Comparison of ENCODE assay signal across 8 cellular contexts in the genomic region with DNA sequence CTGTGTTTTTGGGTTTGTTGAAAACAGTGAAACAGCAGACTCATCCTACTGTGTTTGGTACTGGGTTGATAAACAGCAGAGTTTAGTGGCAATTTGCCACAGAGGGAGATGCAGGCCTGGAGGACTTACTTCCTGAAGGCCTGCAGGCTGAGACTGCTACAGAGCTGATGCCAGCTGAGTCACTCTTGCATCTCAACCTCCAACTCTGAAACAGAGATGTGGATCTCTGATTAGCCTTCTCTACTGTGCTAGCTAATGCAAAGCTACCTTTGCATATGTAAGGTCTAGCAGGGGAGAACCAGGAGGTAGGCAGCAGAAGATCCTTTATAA. TPM values are rescaled to one million over a fixed set of nuclear protein-coding genes. Genes with fewer than 3 reads are reported as not detected.
DNase-seq lines count a peak whose midpoint lies in the region; ATAC-seq lines count a peak whose summit lies in the region.

No MANE protein-coding gene starts in this region.

- H3K27me3 Mint-ChIP-seq in activated CD4-positive, alpha-beta T cell treated with anti-CD3 and anti-CD28 coated beads, Interleukin-2, amount 10 ng/mL, durations not matched to agents 7 days and 5 days, result no peaks in the 10 kb centered on the region

- H3K4me3 Mint-ChIP-seq in activated CD4-positive, alpha-beta T cell treated with anti-CD3 and anti-CD28 coated beads, Interleukin-2, amount 10 ng/mL, durations not matched to agents 7 days and 5 days, result no peak overlapping the region

- POLR2A ChIA-PET in activated CD4-positive, alpha-beta T cell treated with anti-CD3 and anti-CD28 coated beads, Interleukin-2, amount 10 ng/mL, durations not matched to agents 7 days and 5 days (lab: Charles Lee), result no interaction called here

- H3K9me3 Mint-ChIP-seq in activated CD4-positive, alpha-beta T cell treated with anti-CD3 and anti-CD28 coated beads, Interleukin-2, amount 10 ng/mL, durations not matched to agents 7 days and 5 days, result no peaks in the 10 kb centered on the region

- CTCF ChIA-PET in activated CD4-positive, alpha-beta T cell treated with anti-CD3 and anti-CD28 coated beads, Interleukin-2, amount 10 ng/mL, durations not matched to agents 7 days and 5 days (lab: Charles Lee), result interaction anchor here (0.6 to 1.7 kb wide), 6 partner anchors 9 to 359 kb away, joined by 3 to 4 read pairs (median 4); partner anchors contain the start of gene SCN4B

- peak; percentile 42 for DNase-seq in activated CD4-positive, alpha-beta T cell treated with anti-CD3 and anti-CD28 coated beads, Interleukin-2, amount 10 ng/mL, durations not matched to agents 7 days and 5 days
- DNase-seq in activated CD4-positive, alpha-beta T cell treated with anti-CD3 and anti-CD28 coated beads, Interleukin-2, amount 50 U/mL, for 1 hour, result no peak
- DNase-seq in NCI-H526 (lab: John Stamatoyannopoulos, UW), result peak; percentile 92 to 95
- DNase-seq in cerebellum (ENCODE audit: low spot score), result peak; percentile 31
- DNase-seq in mucosa of gallbladder (ENCODE audit: low spot score), result peak; percentile 78
- DNase-seq in COLO668 (lab: John Stamatoyannopoulos, UW; ENCODE audit: unreplicated experiment), result no peak

- H3K36me3 Mint-ChIP-seq in activated CD4-positive, alpha-beta T cell treated with anti-CD3 and anti-CD28 coated beads, Interleukin-2, amount 10 ng/mL, durations not matched to agents 7 days and 5 days (ENCODE audit: low read depth), result peaks cover 11% of the 10 kb centered on the region

- ATAC-seq in HG03571 (IDR thresholded peaks at IDR 0.05; ENCODE audit: unreplicated experiment) (no peak), GM18907 (IDR thresholded peaks at IDR 0.05; ENCODE audit: unreplicated experiment) (no peak)

- H3K27ac Mint-ChIP-seq in activated CD4-positive, alpha-beta T cell treated with anti-CD3 and anti-CD28 coated beads, Interleukin-2, amount 10 ng/mL, durations not matched to agents 7 days and 5 days, result no peak overlapping the region

- H3K4me1 Mint-ChIP-seq in activated CD4-positive, alpha-beta T cell treated with anti-CD3 and anti-CD28 coated beads, Interleukin-2, amount 10 ng/mL, durations not matched to agents 7 days and 5 days, result peaks cover 1% of the 10 kb centered on the region

RNA-seq across cellular contexts. Expression of gene ATP5MG, which starts 14.3 kb away (rescaled TPM):
- total RNA-seq in activated CD4-positive, alpha-beta T cell treated with anti-CD3 and anti-CD28 coated beads, Interleukin-2, amount 10 ng/mL, durations not matched to agents 7 days and 5 days, result 100 to 1,000 TPM; 195 to 272 TPM
- 56.3 TPM for total RNA-seq in cerebellum
- 196 TPM for total RNA-seq in mucosa of gallbladder

RNA-seq across cellular contexts. Expression of gene KMT2A, which starts 20.6 kb away (rescaled TPM):
- total RNA-seq in activated CD4-positive, alpha-beta T cell treated with anti-CD3 and anti-CD28 coated beads, Interleukin-2, amount 10 ng/mL, durations not matched to agents 7 days and 5 days, result 100 to 1,000 TPM in 1 of 2 experiments, 10 to 100 TPM in 1; 93.4 to 102 TPM
- total RNA-seq in cerebellum (111 TPM), mucosa of gallbladder (61.2 TPM)

RNA-seq across cellular contexts. Expression of gene UBE4A, which starts 56.3 kb away (rescaled TPM):
- 10 to 100 TPM; 42.6 to 49.1 TPM for total RNA-seq in activated CD4-positive, alpha-beta T cell treated with anti-CD3 and anti-CD28 coated beads, Interleukin-2, amount 10 ng/mL, durations not matched to agents 7 days and 5 days
- total RNA-seq in cerebellum (46.6 TPM), mucosa of gallbladder (38.0 TPM)

Comparison
In these comparisons a context has a peak if more than half of its experiments do, and no peak if none do; other contexts are left out.
1. DNase-seq: peak in activated CD4-positive, alpha-beta T cell treated with anti-CD3 and anti-CD28 coated beads, Interleukin-2, amount 10 ng/mL, durations not matched to agents 7 days and 5 days (single experiment), NCI-H526 (2 of 2), cerebellum (single experiment) and mucosa of gallbladder (single experiment); none in activated CD4-positive, alpha-beta T cell treated with anti-CD3 and anti-CD28 coated beads, Interleukin-2, amount 50 U/mL, for 1 hour (single experiment) and COLO668 (single experiment).